Comparison of ENCODE assay signal across 20 cellular contexts in the genomic region with DNA sequence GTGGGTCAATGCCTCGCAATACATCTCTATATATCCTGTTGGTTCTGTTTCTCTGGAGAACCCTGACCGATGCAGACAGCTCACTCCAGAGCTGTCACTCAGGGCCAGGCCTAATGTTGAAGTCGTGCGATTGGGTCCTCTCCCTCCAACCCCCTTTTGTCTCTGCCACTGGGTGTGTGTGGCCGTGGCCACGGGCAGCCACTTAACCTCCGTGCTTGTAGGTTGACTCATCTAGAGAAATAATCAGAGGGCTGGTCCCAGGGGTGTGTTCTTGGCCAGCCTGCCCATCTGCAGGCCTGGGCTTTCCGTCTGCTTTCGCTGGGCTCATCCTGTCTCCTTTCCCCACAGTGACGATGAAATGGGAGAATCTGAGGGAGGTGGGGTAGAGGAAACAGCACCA. TPM values are rescaled to one million over a fixed set of nuclear protein-coding genes. Genes with fewer than 3 reads are reported as not detected.
DNase-seq lines count a peak whose midpoint lies in the region; ATAC-seq, FAIRE-seq and TF ChIP-seq lines count a peak whose summit lies in the region.
"Had no signal": no experiment of that assay in that cellular context is flagged by ENCODE, and none has a peak within 500 bp of the region (broad histone marks: within the 10 kb centered on the region; RNA-seq: fewer than 3 reads in every experiment).

No MANE protein-coding gene starts in this region.

- H3K4me3 ChIP-seq in K562 (no peak overlapping the region), MM.1S (ENCODE audit: low read length) (no peak overlapping the region)
- H3K4me3 ChIP-seq: uterus had no signal

- 0 out of 2 replicates have a peak, but pooled peaks cover 2% of the 10 kb centered on the region for H3K9me3 ChIP-seq in K562 (replicated peaks; ENCODE audit: control insufficient read depth, insufficient read depth, low read depth, low read length)
- H3K9me3 ChIP-seq in MM.1S (replicated peaks; ENCODE audit: insufficient read depth, low read length) = no peaks in the 10 kb centered on the region
- H3K9me3 ChIP-seq: uterus had no signal

- no peaks in the 10 kb centered on the region for H3K36me3 ChIP-seq in K562 (ENCODE audit: control insufficient read depth, insufficient read depth, low read length)
- no peaks in the 10 kb centered on the region for H3K36me3 ChIP-seq in MM.1S (replicated peaks; ENCODE audit: insufficient read depth, low read length)
- H3K36me3 ChIP-seq: uterus had no signal

- TF ChIP-seq POLR2A in K562 (conservative IDR thresholded peaks at IDR 0.05) = no peak

- H3K4me2 ChIP-seq in K562 (ENCODE audit: insufficient read depth, low read length) = no peak overlapping the region
- H3K4me2 ChIP-seq in MM.1S (ENCODE audit: low read depth, low read length) = no peak overlapping the region

- H2AFZ ChIP-seq in K562 (ENCODE audit: low read depth, low read length) = no peak overlapping the region
- H2AFZ ChIP-seq in MM.1S (ENCODE audit: low read length) = no peak overlapping the region
- H2AFZ ChIP-seq: parathyroid adenoma had no signal

- peaks cover 17% of the 10 kb centered on the region for H3K27me3 Mint-ChIP-seq in HFFc6 (ENCODE audit: insufficient read depth)

- peaks cover 77% of the 10 kb centered on the region in 2 experiments for H3K27me3 ChIP-seq in K562 (ENCODE audit: control insufficient read depth in 2 of 2, insufficient read depth in 2 of 2, low read length in 2 of 2)
- peaks cover 10% of the 10 kb centered on the region for H3K27me3 ChIP-seq in MM.1S (replicated peaks; ENCODE audit: insufficient read depth, low read length)
- H3K27me3 ChIP-seq: uterus had no signal

- no peaks in the 10 kb centered on the region for H3K36me3 Mint-ChIP-seq in HFFc6 (ENCODE audit: low read depth)
- H3K36me3 Mint-ChIP-seq: IgD-negative memory B cell had no signal

- H3K79me2 ChIP-seq in K562 (ENCODE audit: control insufficient read depth, insufficient read depth, low read length) = no peaks in the 10 kb centered on the region
- H3K79me2 ChIP-seq in MM.1S (ENCODE audit: low read length) = no peaks in the 10 kb centered on the region
- H3K79me2 ChIP-seq: parathyroid adenoma had no signal

- CTCF ChIA-PET in K562 (lab: Yijun Ruan, JAX; ENCODE audit: low intra/inter-chr PET ratio) = no interaction called here

- DNase-seq in AG08396 (ENCODE audit: low spot score) (peak; percentile 55), HFFc6 (peak; percentile 5), K562 (ENCODE audit: extremely low read depth in 1 of 4, low spot score in 3 of 4) (no peak), iris pigment epithelial cell (ENCODE audit: low read depth) (peak; percentile 64), MM.1S (no peak), kidney glomerular epithelial cell (lab: John Stamatoyannopoulos, UW) (no peak), COLO668 (lab: John Stamatoyannopoulos, UW; ENCODE audit: unreplicated experiment) (no peak)
- no peak for DNase-seq in stimulated activated CD4-positive, alpha-beta T cell treated with anti-CD3 and anti-CD28 coated beads, Interleukin-12 subunit alpha, Interleukin-12 subunit beta, amount 100 ng/mL, for 4 hours
- DNase-seq: activated CD4-positive, CD25-positive, alpha-beta regulatory T cell; activated T-cell treated with anti-CD3 and anti-CD28 coated beads, Interleukin-2, amount 50 U/mL, for 48 hours; aorta; effector memory CD4-positive, alpha-beta T cell; midbrain; NCI-H2081; NK-92 treated with Interleukin-12 subunit alpha and Interleukin-12 subunit beta, amount 100 ng/mL, for 24 hours; stimulated activated CD8-positive, alpha-beta memory T cell treated with anti-CD3 and anti-CD28 coated beads, Interleukin-4, amount 100 ng/mL, for 48 hours; uterus had no signal

- intact Hi-C loops in K562 (cut with micrococcal nuclease) = no loop called here

- no peak for TF ChIP-seq RAD21 in K562 (CRISPR knock-in tag; conservative IDR thresholded peaks at IDR 0.05 in 1 of 2, IDR thresholded peaks at IDR 0.05 in 1 of 2)

- H3K4me1 Mint-ChIP-seq in HFFc6 (ENCODE audit: low read depth) = peaks cover 12% of the 10 kb centered on the region; the same call in 1 of the 2 replicates

- no peaks in the 10 kb centered on the region for H3K9me2 ChIP-seq in MM.1S (replicated peaks; ENCODE audit: insufficient read depth, low read length)

- POLR2A ChIA-PET in K562 (lab: Yijun Ruan, JAX) = interaction anchor here (0.6 to 0.7 kb wide), 2 partner anchors 42 to 1289 kb away, joined by 3 to 4 read pairs; no protein-coding TSS in a partner anchor

- peaks cover 12% of the 10 kb centered on the region for H4K20me1 ChIP-seq in K562 (replicated peaks; ENCODE audit: control insufficient read depth, insufficient read depth, low read length)
- no peaks in the 10 kb centered on the region for H4K20me1 ChIP-seq in MM.1S (ENCODE audit: insufficient read depth, low read length)

- H3K4me3 Mint-ChIP-seq in HFFc6 = no peak overlapping the region
- H3K4me3 Mint-ChIP-seq: IgD-negative memory B cell had no signal

- no peak overlapping the region for H3K27ac Mint-ChIP-seq in HFFc6
- H3K27ac Mint-ChIP-seq: IgD-negative memory B cell had no signal

- no peaks in the 10 kb centered on the region for H3F3A ChIP-seq in MM.1S (ENCODE audit: insufficient read depth, low read length)

- TF ChIP-seq CTCF in HFFc6 (IDR thresholded peaks at IDR 0.05) = no peak
- no peak for TF ChIP-seq CTCF in K562 (IDR thresholded peaks at IDR 0.05 in 2 of 3, conservative IDR thresholded peaks at IDR 0.05 in 1 of 3; ENCODE audit: insufficient read depth in 2 of 3, low read depth in 1 of 3, low read length in 3 of 3)
- TF ChIP-seq CTCF in MM.1S (IDR thresholded peaks at IDR 0.05; ENCODE audit: low read length) = no peak

- no TSS peak for BruUV-seq in K562 (replicated peaks; lab: Mats Ljungman, UMichigan)

- no peak overlapping the region for H3K9ac ChIP-seq in K562 (ENCODE audit: insufficient read depth in 1 of 2, low read depth in 2 of 2, low read length in 2 of 2)
- H3K9ac ChIP-seq in MM.1S (ENCODE audit: low read length) = no peak overlapping the region
- H3K9ac ChIP-seq: parathyroid adenoma had no signal

- peaks cover 4% of the 10 kb centered on the region for H3K9me1 ChIP-seq in K562 (ENCODE audit: control insufficient read depth, insufficient read depth, low read length)

- ATAC-seq in K562 = peak; percentile 8

- 16% methylated on average over 10 of the region's 10 CpGs for WGBS in K562 (ENCODE audit: insufficient coverage, low coverage, missing lambda C conversion rate)

- in situ Hi-C loops in K562 (cut with MboI) = no loop called here

- no peak for FAIRE-seq in K562 (lab: Jason Lieb, UNC)

- H3K4me1 ChIP-seq in K562 (replicated peaks in 1 of 2; ENCODE audit: control insufficient read depth in 2 of 2, insufficient read depth in 2 of 2, low read length in 2 of 2) (peaks cover 0 to 33% of the 10 kb centered on the region in 2 experiments; a peak in 3 of 5 replicates), MM.1S (ENCODE audit: low read length) (no peaks in the 10 kb centered on the region)
- H3K4me1 ChIP-seq: parathyroid adenoma, uterus had no signal

- no peak for TF ChIP-seq EP300 in K562 (IDR thresholded peaks at IDR 0.05; ENCODE audit: low read length)

- H3K27ac ChIP-seq in K562 (ENCODE audit: extremely low read depth, low read depth, low read length) (no peak overlapping the region), MM.1S (ENCODE audit: low read length) (no peak overlapping the region)
- H3K27ac ChIP-seq: parathyroid adenoma, uterus had no signal

- H3K9me3 Mint-ChIP-seq in HFFc6 = no peaks in the 10 kb centered on the region
- H3K9me3 Mint-ChIP-seq: IgD-negative memory B cell had no signal

RNA-seq across cellular contexts. Expression of a gene that starts 7.4 kb away (rescaled TPM):
- not detected for total RNA-seq in HFFc6 (2021; fragmentation: NEBNext Ultra II Directional; extraction: Animal tissue kit (Norgen Biotek cat#: 25700))
- not detected in 2 replicates for total RNA-seq in K562 (2011; cell fraction: chromatin; rRNA removed; ENCODE audit: low replicate concordance)
- not detected in 2 replicates for total RNA-seq in K562 (2011; cell fraction: nucleolus; rRNA removed)
- total RNA-seq in K562 (2011; cell fraction: nucleoplasm; rRNA removed) = not detected in 2 replicates
- total RNA-seq in K562 (2014; rRNA removed) (not detected in 2 replicates), K562 (2014; rRNA removed; fragmentation: Illumina TruSeq; extraction: Trizol) (not detected in 2 replicates), K562 (2015; rRNA removed; fragmentation: Illumina TruSeq; extraction: Trizol) (not detected in 2 replicates), K562 (2021) (not detected in 2 replicates)
- polyA plus RNA-seq in K562 (2011; rRNA removed) (not detected in 2 replicates), K562 (2014; fragmentation: Illumina TruSeq; extraction: Trizol) (not detected in 2 replicates), K562 (2014; fragmentation: Nextera tagmentation; extraction: Ambion mirVana) (not detected), K562 (2014; rRNA removed) (0.07 TPM in 1 of 2 replicates, not detected in the other)
- not detected in 2 replicates for polyA plus RNA-seq in K562 (2011; cell fraction: cytosol; rRNA removed)
- not detected in 2 replicates for polyA plus RNA-seq in K562 (2011; cell fraction: nucleus; rRNA removed)
- polyA plus RNA-seq in K562 (2012) = not detected in 2 replicates
- polyA minus RNA-seq in K562 (2011; rRNA and poly(A)+ RNA removed) = not detected in 2 replicates
- not detected in 2 replicates for polyA minus RNA-seq in K562 (2011; cell fraction: cytosol; rRNA and poly(A)+ RNA removed)
- polyA minus RNA-seq in K562 (2011; cell fraction: nucleus; rRNA and poly(A)+ RNA removed) = not detected in 2 replicates
- polyA plus RNA-seq: BJ, IgD-negative memory B cell had no signal

RNA-seq across cellular contexts. Expression of a gene that starts 11.5 kb away (rescaled TPM):
- 10 to 100 TPM; 22.0 to 30.4 (median 25.7) TPM for total RNA-seq in HFFc6 (2021; fragmentation: NEBNext Ultra II Directional; extraction: Animal tissue kit (Norgen Biotek cat#: 25700))
- total RNA-seq in K562 (2011; cell fraction: chromatin; rRNA removed; ENCODE audit: low replicate concordance) = 116 and 351 TPM in 2 replicates
- total RNA-seq in K562 (2011; cell fraction: nucleolus; rRNA removed) = 244 and 250 TPM in 2 replicates
- total RNA-seq in K562 (2011; cell fraction: nucleoplasm; rRNA removed) = 152 and 153 TPM in 2 replicates
- total RNA-seq in K562 (2014; rRNA removed) = 26.2 and 43.0 TPM in 2 replicates
- total RNA-seq in K562 (2014; rRNA removed; fragmentation: Illumina TruSeq; extraction: Trizol) = 7.9 and 9.8 TPM in 2 replicates
- 22.3 and 23.0 TPM in 2 replicates for total RNA-seq in K562 (2015; rRNA removed; fragmentation: Illumina TruSeq; extraction: Trizol)
- 46.6 and 55.0 TPM in 2 replicates for total RNA-seq in K562 (2021)
- polyA plus RNA-seq in K562 (2011; rRNA removed) = 16.7 and 31.2 TPM in 2 replicates
- polyA plus RNA-seq in K562 (2011; cell fraction: cytosol; rRNA removed) = 19.9 and 24.5 TPM in 2 replicates
- 377 and 587 TPM in 2 replicates for polyA plus RNA-seq in K562 (2011; cell fraction: nucleus; rRNA removed)
- polyA plus RNA-seq in K562 (2012) = 49.7 and 55.2 TPM in 2 replicates
- polyA plus RNA-seq in K562 (2014; fragmentation: Illumina TruSeq; extraction: Trizol) = 21.0 and 35.4 TPM in 2 replicates
- 1 to 10 TPM; 1.5 TPM for polyA plus RNA-seq in K562 (2014; fragmentation: Nextera tagmentation; extraction: Ambion mirVana)
- 64.8 and 74.8 TPM in 2 replicates for polyA plus RNA-seq in K562 (2014; rRNA removed)
- polyA minus RNA-seq in K562 (2011; rRNA and poly(A)+ RNA removed) = 15.9 and 16.8 TPM in 2 replicates
- 12.5 and 15.9 TPM in 2 replicates for polyA minus RNA-seq in K562 (2011; cell fraction: cytosol; rRNA and poly(A)+ RNA removed)
- 100 and 102 TPM in 2 replicates for polyA minus RNA-seq in K562 (2011; cell fraction: nucleus; rRNA and poly(A)+ RNA removed)

RNA-seq across cellular contexts. Expression of a gene that starts 41.4 kb away (rescaled TPM):
- total RNA-seq in HFFc6 (2021; fragmentation: NEBNext Ultra II Directional; extraction: Animal tissue kit (Norgen Biotek cat#: 25700)) = not detected
- not detected in 2 replicates for total RNA-seq in K562 (2011; cell fraction: chromatin; rRNA removed; ENCODE audit: low replicate concordance)
- total RNA-seq in K562 (2011; cell fraction: nucleolus; rRNA removed) = not detected in 2 replicates
- total RNA-seq in K562 (2011; cell fraction: nucleoplasm; rRNA removed) = not detected in 2 replicates
- total RNA-seq in K562 (2014; rRNA removed) (not detected in 2 replicates), K562 (2014; rRNA removed; fragmentation: Illumina TruSeq; extraction: Trizol) (not detected in 2 replicates), K562 (2015; rRNA removed; fragmentation: Illumina TruSeq; extraction: Trizol) (not detected in 2 replicates), K562 (2021) (not detected in 2 replicates)
- polyA plus RNA-seq in K562 (2011; rRNA removed) (not detected in 2 replicates), K562 (2014; fragmentation: Illumina TruSeq; extraction: Trizol) (not detected in 2 replicates), K562 (2014; fragmentation: Nextera tagmentation; extraction: Ambion mirVana) (not detected), K562 (2014; rRNA removed) (not detected in 2 replicates)
- not detected in 2 replicates for polyA plus RNA-seq in K562 (2011; cell fraction: cytosol; rRNA removed)
- polyA plus RNA-seq in K562 (2011; cell fraction: nucleus; rRNA removed) = not detected in 2 replicates
- polyA plus RNA-seq in K562 (2012) = not detected in 2 replicates
- polyA minus RNA-seq in K562 (2011; rRNA and poly(A)+ RNA removed) = not detected in 2 replicates
- polyA minus RNA-seq in K562 (2011; cell fraction: cytosol; rRNA and poly(A)+ RNA removed) = not detected in 2 replicates
- not detected in 2 replicates for polyA minus RNA-seq in K562 (2011; cell fraction: nucleus; rRNA and poly(A)+ RNA removed)
- total RNA-seq: aorta, uterus had no signal
- polyA plus RNA-seq: BJ, IgD-negative memory B cell had no signal

RNA-seq across cellular contexts. Expression of a gene that starts 53.3 kb away (rescaled TPM):
- total RNA-seq in HFFc6 (2021; fragmentation: NEBNext Ultra II Directional; extraction: Animal tissue kit (Norgen Biotek cat#: 25700)) = not detected
- total RNA-seq in K562 (2011; cell fraction: chromatin; rRNA removed; ENCODE audit: low replicate concordance) = not detected in 2 replicates
- not detected in 2 replicates for total RNA-seq in K562 (2011; cell fraction: nucleolus; rRNA removed)
- total RNA-seq in K562 (2011; cell fraction: nucleoplasm; rRNA removed) = not detected in 2 replicates
- not detected in 2 replicates for total RNA-seq in K562 (2014; rRNA removed)
- total RNA-seq in K562 (2014; rRNA removed; fragmentation: Illumina TruSeq; extraction: Trizol) = not detected in 2 replicates
- not detected in 2 replicates for total RNA-seq in K562 (2015; rRNA removed; fragmentation: Illumina TruSeq; extraction: Trizol)
- total RNA-seq in K562 (2021) = not detected in 2 replicates
- not detected in 2 replicates for polyA plus RNA-seq in K562 (2011; rRNA removed)
- 0.03 TPM in 1 of 2 replicates, not detected in the other for polyA plus RNA-seq in K562 (2011; cell fraction: cytosol; rRNA removed)
- 0.04 and 0.20 TPM in 2 replicates for polyA plus RNA-seq in K562 (2011; cell fraction: nucleus; rRNA removed)
- 0.14 and 0.18 TPM in 2 replicates for polyA plus RNA-seq in K562 (2012)
- not detected in 2 replicates for polyA plus RNA-seq in K562 (2014; fragmentation: Illumina TruSeq; extraction: Trizol)
- not detected for polyA plus RNA-seq in K562 (2014; fragmentation: Nextera tagmentation; extraction: Ambion mirVana)
- 0.01 and 0.23 TPM in 2 replicates for polyA plus RNA-seq in K562 (2014; rRNA removed)
- polyA minus RNA-seq in K562 (2011; rRNA and poly(A)+ RNA removed) = not detected in 2 replicates
- not detected in 2 replicates for polyA minus RNA-seq in K562 (2011; cell fraction: cytosol; rRNA and poly(A)+ RNA removed)
- polyA minus RNA-seq in K562 (2011; cell fraction: nucleus; rRNA and poly(A)+ RNA removed) = not detected in 2 replicates
- polyA plus RNA-seq: BJ, IgD-negative memory B cell had no signal

RNA-seq across cellular contexts. Expression of a gene that starts 53.4 kb away (rescaled TPM):
- 10 to 100 TPM; 14.8 to 18.8 (median 17.2) TPM for total RNA-seq in HFFc6 (2021; fragmentation: NEBNext Ultra II Directional; extraction: Animal tissue kit (Norgen Biotek cat#: 25700))
- total RNA-seq in K562 (2011; cell fraction: chromatin; rRNA removed; ENCODE audit: low replicate concordance) = 41.6 and 67.8 TPM in 2 replicates
- 17.2 and 22.9 TPM in 2 replicates for total RNA-seq in K562 (2011; cell fraction: nucleolus; rRNA removed)
- 32.9 and 33.4 TPM in 2 replicates for total RNA-seq in K562 (2011; cell fraction: nucleoplasm; rRNA removed)
- 19.7 and 20.5 TPM in 2 replicates for total RNA-seq in K562 (2014; rRNA removed)
- total RNA-seq in K562 (2014; rRNA removed; fragmentation: Illumina TruSeq; extraction: Trizol) = 31.5 and 36.4 TPM in 2 replicates
- 38.6 and 39.9 TPM in 2 replicates for total RNA-seq in K562 (2015; rRNA removed; fragmentation: Illumina TruSeq; extraction: Trizol)
- total RNA-seq in K562 (2021) = 26.4 and 27.7 TPM in 2 replicates
- polyA plus RNA-seq in K562 (2011; rRNA removed) = 41.2 and 45.7 TPM in 2 replicates
- 14.2 and 29.2 TPM in 2 replicates for polyA plus RNA-seq in K562 (2011; cell fraction: cytosol; rRNA removed)
- 21.6 and 41.6 TPM in 2 replicates for polyA plus RNA-seq in K562 (2011; cell fraction: nucleus; rRNA removed)
- polyA plus RNA-seq in K562 (2012) = 30.0 and 50.6 TPM in 2 replicates
- polyA plus RNA-seq in K562 (2014; fragmentation: Illumina TruSeq; extraction: Trizol) = 24.1 and 26.9 TPM in 2 replicates
- 10 to 100 TPM; 14.8 to 16.3 TPM for polyA plus RNA-seq in K562 (2014; fragmentation: Nextera tagmentation; extraction: Ambion mirVana)
- 25.8 and 31.0 TPM in 2 replicates for polyA plus RNA-seq in K562 (2014; rRNA removed)
- 44.1 and 45.6 TPM in 2 replicates for polyA minus RNA-seq in K562 (2011; rRNA and poly(A)+ RNA removed)
- polyA minus RNA-seq in K562 (2011; cell fraction: cytosol; rRNA and poly(A)+ RNA removed) = 13.4 and 18.9 TPM in 2 replicates
- polyA minus RNA-seq in K562 (2011; cell fraction: nucleus; rRNA and poly(A)+ RNA removed) = 8.1 and 13.8 TPM in 2 replicates

Comparison
In these comparisons a context has a peak if more than half of its experiments do, and no peak if none do; other contexts are left out.
1. DNase-seq: peak in AG08396 (single experiment), HFFc6 (single experiment) and iris pigment epithelial cell (single experiment); none in K562 (0 of 4), MM.1S (single experiment), kidney glomerular epithelial cell (single experiment), COLO668 (single experiment) and stimulated activated CD4-positive, alpha-beta T cell treated with anti-CD3 and anti-CD28 coated beads, Interleukin-12 subunit alpha, Interleukin-12 subunit beta, amount 100 ng/mL, for 4 hours (single experiment).